In the genomic region with DNA sequence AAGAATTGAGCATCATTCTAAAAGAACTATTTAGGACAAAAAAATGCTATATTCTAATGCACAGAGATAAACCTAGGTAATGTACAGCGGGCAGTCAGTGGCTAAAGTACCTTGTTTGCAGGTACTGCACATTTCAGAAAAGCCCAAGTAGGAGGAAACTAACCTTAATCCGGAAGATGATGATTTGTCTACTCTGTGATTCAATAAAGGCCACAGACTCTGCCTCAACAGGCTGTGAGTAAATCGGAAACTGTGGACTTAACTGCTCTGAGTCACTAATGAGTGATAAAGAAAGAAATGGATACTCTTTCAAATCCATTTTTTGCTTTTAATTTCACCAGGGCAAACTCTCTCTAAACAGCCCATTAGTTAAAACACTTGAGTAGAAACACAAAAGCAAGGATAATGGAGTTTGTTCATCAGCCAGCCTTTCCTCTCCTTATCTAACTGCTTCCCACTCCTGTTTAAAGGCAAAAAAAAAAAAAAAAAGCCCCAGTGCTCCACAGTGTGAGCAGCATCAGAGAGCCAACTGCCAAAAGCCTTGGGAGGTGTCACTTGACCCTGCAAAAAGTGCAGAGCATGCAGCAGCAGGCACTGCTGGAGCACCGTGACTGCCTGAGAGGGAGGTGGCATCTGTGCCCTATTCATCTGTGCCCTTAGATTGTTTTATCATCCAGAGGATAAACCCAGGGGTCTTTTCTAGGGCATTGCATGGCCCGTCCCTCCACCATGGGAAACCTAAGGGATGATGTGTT, we compare ENCODE assay signal across 9 cellular contexts.
DNase-seq lines count a peak whose midpoint lies in the region; ATAC-seq lines count a peak whose summit lies in the region.
"Had no signal": no experiment of that assay in that cellular context is flagged by ENCODE, and none has a peak within 500 bp of the region (broad histone marks: within the 10 kb centered on the region; RNA-seq: fewer than 3 reads in every experiment).

No MANE protein-coding gene starts in this region.

- no peaks in the 10 kb centered on the region for H3K4me1 ChIP-seq in mesenchymal stem cell (ENCODE audit: control insufficient read depth, insufficient read depth, low read depth, low read length)

- no peak overlapping the region for H2BK15ac ChIP-seq in mesenchymal stem cell (ENCODE audit: low read depth, poor library complexity, severe bottlenecking)

- H3K23ac ChIP-seq in mesenchymal stem cell (ENCODE audit: low read length in 2 of 2) = no peak overlapping the region

- in situ Hi-C loops in KBM-7 (cut with MboI; ENCODE audit: low pct_unique_long_range_greater_than_20kb, low sequenced_read_pairs) = no loop called here

- no peak overlapping the region for H3K27ac ChIP-seq in mesenchymal stem cell (ENCODE audit: low read length, poor library complexity, severe bottlenecking)
- H3K27ac ChIP-seq: C4-2B had no signal

- no peaks in the 10 kb centered on the region for H3K36me3 ChIP-seq in mesenchymal stem cell (ENCODE audit: control insufficient read depth in 1 of 2, insufficient read depth in 2 of 2, low read depth in 1 of 2, low read length in 2 of 2)

- H4K91ac ChIP-seq in mesenchymal stem cell (ENCODE audit: low read length) = no peak overlapping the region

- no peak overlapping the region for H2AK5ac ChIP-seq in mesenchymal stem cell (ENCODE audit: low read length, severe bottlenecking)

- DNase-seq in NCI-H524 (lab: John Stamatoyannopoulos, UW) = peak; percentile 5 to 57
- DNase-seq in NCI-H524 treated with DMSO at 0.1 percent for 48 hours (lab: John Stamatoyannopoulos, UW) = no peak
- peak; percentile 8 for DNase-seq in NCI-H226
- DNase-seq in mesenchymal stem cell = peak; percentile 0
- DNase-seq in KBM-7 = no peak
- DNase-seq in nucleus accumbens (lab: John Stamatoyannopoulos, UW) = no peak

- H3K9me3 ChIP-seq in mesenchymal stem cell (ENCODE audit: control insufficient read depth, low read length) = no peaks in the 10 kb centered on the region

- H2BK120ac ChIP-seq in mesenchymal stem cell (ENCODE audit: low read depth, low read length) = no peak overlapping the region

- ATAC-seq in HG02678 (IDR thresholded peaks at IDR 0.05; ENCODE audit: unreplicated experiment) (peak; percentile 64), HG03280 (IDR thresholded peaks at IDR 0.05; ENCODE audit: unreplicated experiment) (no peak)

- H3K4me3 ChIP-seq in mesenchymal stem cell (ENCODE audit: insufficient read depth in 1 of 2, low read depth in 1 of 2, low read length in 2 of 2) = peak overlapping the region in 1 of 2 experiments; percentile 19

- no peak overlapping the region for H3K4ac ChIP-seq in mesenchymal stem cell (ENCODE audit: low read depth in 1 of 2, low read length in 2 of 2)

- peak overlapping the region; percentile 57 for H3K9ac ChIP-seq in mesenchymal stem cell (ENCODE audit: low read length)

- H4K8ac ChIP-seq in mesenchymal stem cell (ENCODE audit: low read length) = no peak overlapping the region

- H3K18ac ChIP-seq in mesenchymal stem cell (ENCODE audit: low read depth in 1 of 2, low read length in 2 of 2) = no peak overlapping the region

- H2BK12ac ChIP-seq in mesenchymal stem cell (ENCODE audit: low read length in 2 of 2) = no peak overlapping the region

- no peak overlapping the region for H3K14ac ChIP-seq in mesenchymal stem cell (ENCODE audit: low read length in 2 of 2)

- no peak overlapping the region for H2AFZ ChIP-seq in mesenchymal stem cell (ENCODE audit: low read depth, low read length)

- H3K79me1 ChIP-seq in mesenchymal stem cell (replicated peaks; ENCODE audit: low read length, poor library complexity, severe bottlenecking) = no peaks in the 10 kb centered on the region

- no peaks in the 10 kb centered on the region for H3K27me3 ChIP-seq in mesenchymal stem cell (ENCODE audit: control insufficient read depth in 1 of 2, insufficient read depth in 1 of 2, low read length in 2 of 2)

- no peak overlapping the region for H2BK5ac ChIP-seq in mesenchymal stem cell (ENCODE audit: low read depth, low read length, poor library complexity, severe bottlenecking)

- no peak overlapping the region for H3K4me2 ChIP-seq in mesenchymal stem cell (ENCODE audit: low read length, poor library complexity, severe bottlenecking)

- 74% methylated on average over 4 of the region's 5 CpGs for WGBS in mesenchymal stem cell

Comparison
In these comparisons a context has a peak if more than half of its experiments do, and no peak if none do; other contexts are left out.
1. DNase-seq: peak in NCI-H524 (2 of 2), NCI-H226 (single experiment) and mesenchymal stem cell (single experiment); none in NCI-H524 treated with DMSO at 0.1 percent for 48 hours (single experiment), KBM-7 (single experiment) and nucleus accumbens (0 of 56).